ENCODE assay signal across 29 cellular contexts in genomic region chr5:103360475-103360874, GRCh38.
"Had no signal": no experiment of that assay in that cellular context is flagged by ENCODE, and none has a peak within 500 bp of the region (broad histone marks: within the 10 kb centered on the region; RNA-seq: fewer than 3 reads in every experiment).

No MANE protein-coding gene starts in this region.

- ATAC-seq: activated CD4-positive, CD25-positive, alpha-beta regulatory T cell treated with anti-CD3 and anti-CD28 coated beads, Interleukin-2, amount 50 U/mL, for 24 hours; activated naive CD4-positive, alpha-beta T cell treated with anti-CD3 and anti-CD28 coated beads, Interleukin-2, amount 50 U/mL, for 72 hours; activated T-cell treated with anti-CD3 and anti-CD28 coated beads, Interleukin-2, amount 50 U/mL, for 4 hours; body of pancreas; WTC11 had no signal

- H3K36me3 ChIP-seq: adrenal gland, breast epithelium had no signal

- DNase-seq: activated CD4-positive, alpha-beta memory T cell treated with anti-CD3 and anti-CD28 coated beads for 36 hours; activated CD4-positive, alpha-beta T cell treated with anti-CD3 and anti-CD28 coated beads for 4 hours; activated CD4-positive, alpha-beta T cell treated with anti-CD3 and anti-CD28 coated beads, Interleukin-2, amount 50 U/mL, for 1 hour; activated CD8-positive, alpha-beta memory T cell treated with anti-CD3 and anti-CD28 coated beads, Interleukin-2, amount 50 U/mL, for 4 hours; activated gamma-delta T cell treated with Interleukin-2 at 50 U/mL for 16 hours; activated naive CD4-positive, alpha-beta T cell treated with anti-CD3 and anti-CD28 coated beads for 36 hours; activated T-cell treated with anti-CD3 and anti-CD28 coated beads for 4 hours; activated T-cell treated with anti-CD3 and anti-CD28 coated beads, Interleukin-2, amount 50 U/mL, for 4 hours; adrenal gland; body of pancreas; NCI-H1105; NCI-H1417 treated with DMSO at 0.1 percent for 48 hours; NCI-H1694; NCI-H1930; NCI-H2081 treated with DMSO at 0.1 percent for 48 hours; NCI-H226; NCI-H510A; NCI-H526; NCI-H748 treated with DMSO at 0.1 percent for 48 hours; NK-92 treated with Interleukin-12 subunit alpha and Interleukin-12 subunit beta, amount 100 ng/mL, for 24 hours; Right ventricle myocardium superior; SW 1271; T-helper 1 cell; T-helper 2 cell; T1000 had no signal

- H3K9me3 ChIP-seq: adrenal gland, breast epithelium had no signal

- H3K27me3 ChIP-seq: adrenal gland, body of pancreas, breast epithelium had no signal

- H3K4me1 ChIP-seq: adrenal gland, body of pancreas, breast epithelium had no signal

- H3K4me3 ChIP-seq: adrenal gland, body of pancreas, breast epithelium had no signal

- H3K27ac ChIP-seq: adrenal gland, body of pancreas, breast epithelium had no signal
